ENCODE assay signal across 3 cellular contexts in genomic region chr15:68231102-68231818, GRCh38.
A peak's percentile ranks its signal among the peaks of the same experiment; 100 is the strongest.
TF ChIP-seq lines count a peak whose summit lies in the region.

No MANE protein-coding gene starts in this region.

TF ChIP-seq in SK-N-SH, 30 proteins besides CTCF, POLR2A, EP300 and RAD21:
- TF ChIP-seq TEAD4 (IDR thresholded peaks at IDR 0.05; ENCODE audit: borderline replicate concordance, insufficient read depth): no peak
- no peak for TF ChIP-seq GATA2 (CRISPR knock-in tag; IDR thresholded peaks at IDR 0.05)
- no peak for TF ChIP-seq MAX (IDR thresholded peaks at IDR 0.05; ENCODE audit: low read depth)
- TF ChIP-seq ELF1 (IDR thresholded peaks at IDR 0.05): no peak
- TF ChIP-seq PBX3 (IDR thresholded peaks at IDR 0.05): no peak
- no peak for TF ChIP-seq REST (IDR thresholded peaks at IDR 0.05; ENCODE audit: low read depth, low read length)
- TF ChIP-seq USF2 (IDR thresholded peaks at IDR 0.05; ENCODE audit: borderline replicate concordance, low read depth, low read length): no peak

TF ChIP-seq in SK-N-SH treated with all-trans-retinoic acid at 6 μM for 48 hours, 23 proteins besides CTCF, POLR2A, EP300 and RAD21:
- no peak for TF ChIP-seq ZNF70 (CRISPR knock-in tag; IDR thresholded peaks at IDR 0.05)
- TF ChIP-seq CSRNP3 (CRISPR knock-in tag; IDR thresholded peaks at IDR 0.05): no peak
- TF ChIP-seq GLIS3 (CRISPR knock-in tag; IDR thresholded peaks at IDR 0.05): no peak
- TF ChIP-seq ZNF565 (CRISPR knock-in tag; conservative IDR thresholded peaks at IDR 0.05; ENCODE audit: low read depth): no peak
- TF ChIP-seq TOX (CRISPR knock-in tag; IDR thresholded peaks at IDR 0.05; ENCODE audit: borderline replicate concordance): no peak
- no peak for TF ChIP-seq PPARA (CRISPR knock-in tag; IDR thresholded peaks at IDR 0.05; ENCODE audit: borderline replicate concordance)
- TF ChIP-seq ISL1 (CRISPR knock-in tag; IDR thresholded peaks at IDR 0.05): no peak
- no peak for TF ChIP-seq ZC3H10 (CRISPR knock-in tag; IDR thresholded peaks at IDR 0.05)
- no peak for TF ChIP-seq BACH2 (CRISPR knock-in tag; IDR thresholded peaks at IDR 0.05; ENCODE audit: borderline replicate concordance)
- TF ChIP-seq ZFP30 (CRISPR knock-in tag; IDR thresholded peaks at IDR 0.05): no peak

TF ChIP-seq in K562, 482 proteins besides CTCF, POLR2A, EP300 and RAD21:
- no peak for TF ChIP-seq BRCA1 (IDR thresholded peaks at IDR 0.05)
- TF ChIP-seq BRCA1 (CRISPR knock-in tag; IDR thresholded peaks at IDR 0.05): no peak
- TF ChIP-seq ATF3 (IDR thresholded peaks at IDR 0.05): peak; percentile 31; the same call in 1 of the 2 replicates
- TF ChIP-seq ATF3 (CRISPR knock-in tag; conservative IDR thresholded peaks at IDR 0.05): no peak
- no peak for TF ChIP-seq ZNF354B (CRISPR knock-in tag; IDR thresholded peaks at IDR 0.05)
